In the genomic region with DNA sequence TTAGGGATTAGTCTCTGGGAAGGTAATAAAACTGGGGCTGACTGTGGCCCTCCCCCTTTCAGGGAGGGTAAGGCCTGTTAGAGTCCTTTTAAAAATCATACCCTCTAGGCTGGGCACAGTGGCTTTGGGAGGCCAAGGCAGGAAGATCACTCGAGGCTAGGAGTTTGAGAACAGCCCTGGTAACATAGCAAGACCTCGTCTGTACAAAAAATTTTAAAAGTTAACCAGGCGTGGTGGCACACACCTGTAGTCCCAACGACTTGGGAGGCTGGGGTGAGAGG, we compare ENCODE assay signal across 15 cellular contexts.
A peak's percentile ranks its signal among the peaks of the same experiment; 100 is the strongest.
DNase-seq lines count a peak whose midpoint lies in the region; ATAC-seq lines count a peak whose summit lies in the region.
"Had no signal": no experiment of that assay in that cellular context is flagged by ENCODE, and none has a peak within 500 bp of the region (broad histone marks: within the 10 kb centered on the region; RNA-seq: fewer than 3 reads in every experiment).

No MANE protein-coding gene starts in this region.

- no peaks in the 10 kb centered on the region for H3K27me3 Mint-ChIP-seq in stimulated activated naive CD8-positive, alpha-beta T cell treated with anti-CD3 and anti-CD28 coated beads, Interleukin-15, Interleukin-2, amounts not matched to agents 100 ng/mL and 50 ng/mL, for 24 hours
- H3K27me3 Mint-ChIP-seq in activated naive CD8-positive, alpha-beta T cell treated with anti-CD3 and anti-CD28 coated beads, Interleukin-2, amount 50 U/mL, for 24 hours, result no peaks in the 10 kb centered on the region
- H3K27me3 Mint-ChIP-seq in naive B cell, result no peaks in the 10 kb centered on the region

- no peaks in the 10 kb centered on the region for H3K9me3 Mint-ChIP-seq in stimulated activated naive CD8-positive, alpha-beta T cell treated with anti-CD3 and anti-CD28 coated beads, Interleukin-15, Interleukin-2, amounts not matched to agents 100 ng/mL and 50 ng/mL, for 24 hours
- no peaks in the 10 kb centered on the region for H3K9me3 Mint-ChIP-seq in activated naive CD8-positive, alpha-beta T cell treated with anti-CD3 and anti-CD28 coated beads, Interleukin-2, amount 50 U/mL, for 24 hours
- no peaks in the 10 kb centered on the region for H3K9me3 Mint-ChIP-seq in naive B cell

- H3K4me1 Mint-ChIP-seq in stimulated activated naive CD8-positive, alpha-beta T cell treated with anti-CD3 and anti-CD28 coated beads, Interleukin-15, Interleukin-2, amounts not matched to agents 100 ng/mL and 50 ng/mL, for 24 hours (ENCODE audit: low read depth), result peaks cover 24% of the 10 kb centered on the region
- H3K4me1 Mint-ChIP-seq in activated naive CD8-positive, alpha-beta T cell treated with anti-CD3 and anti-CD28 coated beads, Interleukin-2, amount 50 U/mL, for 24 hours, result peaks cover 31% of the 10 kb centered on the region
- peaks cover 33 to 68% (median 48%) of the 10 kb centered on the region in 3 donors for H3K4me1 Mint-ChIP-seq in naive B cell

- H3K4me3 Mint-ChIP-seq in stimulated activated naive CD8-positive, alpha-beta T cell treated with anti-CD3 and anti-CD28 coated beads, Interleukin-15, Interleukin-2, amounts not matched to agents 100 ng/mL and 50 ng/mL, for 24 hours, result no peak overlapping the region
- no peak overlapping the region for H3K4me3 Mint-ChIP-seq in activated naive CD8-positive, alpha-beta T cell treated with anti-CD3 and anti-CD28 coated beads, Interleukin-2, amount 50 U/mL, for 24 hours
- H3K4me3 Mint-ChIP-seq in naive B cell, result peak overlapping the region in 4 of 8 donors; percentile 22 to 65 (median 49)

- peak overlapping the region; percentile 57 for H3K27ac Mint-ChIP-seq in stimulated activated naive CD8-positive, alpha-beta T cell treated with anti-CD3 and anti-CD28 coated beads, Interleukin-15, Interleukin-2, amounts not matched to agents 100 ng/mL and 50 ng/mL, for 24 hours
- peak overlapping the region; percentile 48 for H3K27ac Mint-ChIP-seq in activated naive CD8-positive, alpha-beta T cell treated with anti-CD3 and anti-CD28 coated beads, Interleukin-2, amount 50 U/mL, for 24 hours
- H3K27ac Mint-ChIP-seq in naive B cell, result peak overlapping the region; percentile 46 to 90 (median 80)

- no peak for ATAC-seq in stimulated activated naive CD8-positive, alpha-beta T cell treated with anti-CD3 and anti-CD28 coated beads, Interleukin-15, Interleukin-2, amounts not matched to agents 100 U/mL and 50 U/mL, for 24 hours
- no peak for ATAC-seq in activated naive CD8-positive, alpha-beta T cell treated with anti-CD3 and anti-CD28 coated beads, Interleukin-2, amount 50 U/mL, for 24 hours
- ATAC-seq in naive B cell (ENCODE audit: low read depth in 2 of 2) (no peak), GM19328 (IDR thresholded peaks at IDR 0.05; ENCODE audit: unreplicated experiment) (no peak), HG03457 (IDR thresholded peaks at IDR 0.05; ENCODE audit: unreplicated experiment) (no peak)

- peaks cover 29% of the 10 kb centered on the region for H3K36me3 Mint-ChIP-seq in stimulated activated naive CD8-positive, alpha-beta T cell treated with anti-CD3 and anti-CD28 coated beads, Interleukin-15, Interleukin-2, amounts not matched to agents 100 ng/mL and 50 ng/mL, for 24 hours (ENCODE audit: low read depth)
- H3K36me3 Mint-ChIP-seq in activated naive CD8-positive, alpha-beta T cell treated with anti-CD3 and anti-CD28 coated beads, Interleukin-2, amount 50 U/mL, for 24 hours (ENCODE audit: low read depth), result peaks cover 12% of the 10 kb centered on the region
- peaks cover 7 to 19% of the 10 kb centered on the region in 2 donors for H3K36me3 Mint-ChIP-seq in naive B cell

- DNase-seq in stimulated activated naive CD8-positive, alpha-beta T cell treated with anti-CD3 and anti-CD28 coated beads, Interleukin-15, Interleukin-2, amounts not matched to agents 100 U/mL and 50 U/mL, for 24 hours, result no peak
- no peak for DNase-seq in activated naive CD8-positive, alpha-beta T cell treated with anti-CD3 and anti-CD28 coated beads, Interleukin-2, amount 50 U/mL, for 24 hours
- DNase-seq in naive B cell (no peak), NCI-H82 (lab: John Stamatoyannopoulos, UW) (no peak), NCI-H226 (no peak)
- DNase-seq: activated CD4-positive, alpha-beta T cell treated with anti-CD3 and anti-CD28 coated beads, Interleukin-2, amount 50 U/mL, for 1 hour; activated naive CD4-positive, alpha-beta T cell treated with Interleukin-2 at 50 U/mL for 16 hours; dermis blood vessel endothelial cell; foreskin fibroblast; NCI-H1417; NCI-H748 treated with DMSO at 0.1 percent for 48 hours; SJCRH30 had no signal
